ENCODE assay signal across 24 cellular contexts in genomic region chr7:153445641-153446040, GRCh38.
"Had no signal": no experiment of that assay in that cellular context is flagged by ENCODE, and none has a peak within 500 bp of the region (broad histone marks: within the 10 kb centered on the region; RNA-seq: fewer than 3 reads in every experiment).

No MANE protein-coding gene starts in this region.

- DNase-seq: naive thymus-derived CD8-positive, alpha-beta T cell; nephron progenitor cell; nucleus accumbens; pancreas; posterior cingulate gyrus; psoas muscle; right cardiac atrium; right lobe of liver; sigmoid colon; stimulated activated CD4-positive, alpha-beta T cell treated with anti-CD3 and anti-CD28 coated beads, Interleukin-15, amount 100 ng/mL, for 24 hours; stimulated activated CD4-positive, alpha-beta T cell treated with anti-CD3 and anti-CD28 coated beads, Interleukin-2, amount 100 ng/mL, for 24 hours; stimulated activated CD4-positive, alpha-beta T cell treated with anti-CD3 and anti-CD28 coated beads, Interleukin-2, amount 100 ng/mL, for 48 hours; stimulated activated CD4-positive, alpha-beta T cell treated with anti-CD3 and anti-CD28 coated beads, Interleukin-4, amount 100 ng/mL, for 24 hours; stimulated activated naive B cell treated with anti-CD40 and anti-IgM and Interleukin-4, amounts not matched to agents 10 μg/mL and 1 μg/mL and 100 μg/mL, for 72 hours; stimulated activated naive CD4-positive, alpha-beta T cell treated with Interleukin-2 at 50 U/mL for 16 hours; stomach; thyroid gland; trophoblast cell; upper lobe of left lung had no signal

- H3K4me1 ChIP-seq: pancreas, psoas muscle, right lobe of liver, thyroid gland, tibial nerve, upper lobe of left lung had no signal

- H3K27ac ChIP-seq: neutrophil, pancreas, psoas muscle, right lobe of liver, sigmoid colon, stomach, thoracic aorta, thyroid gland, tibial nerve, upper lobe of left lung had no signal

- H3K4me3 ChIP-seq: pancreas, psoas muscle, right lobe of liver, sigmoid colon, stomach, thoracic aorta, thyroid gland, tibial nerve, upper lobe of left lung had no signal

- ATAC-seq: naive thymus-derived CD8-positive, alpha-beta T cell; natural killer cell treated with Interleukin-12 subunit alpha and Interleukin-12 subunit beta and Interleukin-15 and Interleukin-18, amount 100 ng/mL, for 72 hours; pancreas; psoas muscle; right cardiac atrium; right lobe of liver; stimulated activated effector memory CD8-positive, alpha-beta T cell treated with anti-CD3 and anti-CD28 coated beads, Interleukin-12 subunit alpha, Interleukin-12 subunit beta, amount 100 ng/mL, for 72 hours; stimulated activated naive B cell treated with anti-CD40 and anti-IgM and Interleukin-4, amounts not matched to agents 10 μg/mL and 1 μg/mL and 100 μg/mL, for 72 hours had no signal

- H3K9me3 ChIP-seq: neutrophil, pancreas, psoas muscle, right lobe of liver, thoracic aorta, thyroid gland, tibial nerve, upper lobe of left lung had no signal

- H3K36me3 ChIP-seq: neutrophil, pancreas, right lobe of liver, sigmoid colon, stomach, thoracic aorta, thyroid gland, tibial nerve, upper lobe of left lung had no signal

- H3K27me3 ChIP-seq: neutrophil, pancreas, right lobe of liver, sigmoid colon, stomach, thyroid gland, tibial nerve, upper lobe of left lung had no signal
